Comparison of ENCODE assay signal across 19 cellular contexts in genomic region chr18:64164883-64165282, GRCh38. TPM values are rescaled to one million over a fixed set of nuclear protein-coding genes. Genes with fewer than 3 reads are reported as not detected.
DNase-seq lines count a peak whose midpoint lies in the region; ATAC-seq and TF ChIP-seq lines count a peak whose summit lies in the region.
"Had no signal": no experiment of that assay in that cellular context is flagged by ENCODE, and none has a peak within 500 bp of the region (broad histone marks: within the 10 kb centered on the region; RNA-seq: fewer than 3 reads in every experiment).

No MANE protein-coding gene starts in this region.

- peaks cover 51% of the 10 kb centered on the region for H3K4me1 ChIP-seq in GM23338 (ENCODE audit: insufficient read depth)
- H3K4me1 ChIP-seq in trophoblast cell (ENCODE audit: control insufficient read depth in 1 of 2, insufficient read depth in 2 of 2, low read length in 2 of 2): no peaks in the 10 kb centered on the region
- H3K4me1 ChIP-seq: BLaER1 had no signal

- no peaks in the 10 kb centered on the region for H3K27me3 ChIP-seq in GM23338 (ENCODE audit: insufficient read depth)
- H3K27me3 ChIP-seq in trophoblast cell (ENCODE audit: insufficient read depth, low read length): no peaks in the 10 kb centered on the region
- H3K27me3 ChIP-seq: BLaER1 had no signal

- H2AFZ ChIP-seq in GM23338: peak overlapping the region; percentile 61; the same call in 1 of the 2 replicates
- no peak overlapping the region for H2AFZ ChIP-seq in trophoblast cell (ENCODE audit: insufficient read depth, low read length, poor library complexity)

- peak in 1 of 2 experiments; percentile 71; a peak in 2 of 4 replicates for TF ChIP-seq CTCF in GM23338 (conservative IDR thresholded peaks at IDR 0.05; ENCODE audit: low read depth in 2 of 2)
- TF ChIP-seq CTCF in WTC11 (IDR thresholded peaks at IDR 0.05): no peak
- no peak for TF ChIP-seq CTCF in GM13977 (IDR thresholded peaks at IDR 0.05; ENCODE audit: extremely low read depth, insufficient read depth, missing control alignments)

- no peak overlapping the region for H2BK120ac ChIP-seq in trophoblast cell (ENCODE audit: insufficient read depth, low read length, poor library complexity)

- DNase-seq in GM23338 (ENCODE audit: low spot score) (peak; percentile 43), WTC11 (ENCODE audit: low spot score) (no peak), iPS-NIHi11 (ENCODE audit: low spot score) (peak; percentile 15), trophoblast cell (peak; percentile 37 to 56), GM13977 (ENCODE audit: low spot score) (no peak), immature natural killer cell (no peak), MV-4-11 (lab: John Stamatoyannopoulos, UW) (no peak)
- DNase-seq: 8988T; CD4-positive, alpha-beta memory T cell; DMS79 treated with DMSO at 0.1 percent for 48 hours; GF-D8; HCEC 1CT had no signal

- H3K9me3 ChIP-seq in trophoblast cell (ENCODE audit: insufficient read depth, low read depth, low read length): no peaks in the 10 kb centered on the region
- H3K9me3 ChIP-seq: BLaER1 had no signal

- H3K4me3 ChIP-seq in GM23338 (no peak overlapping the region), trophoblast cell (ENCODE audit: low read depth, low read length) (no peak overlapping the region)
- H3K4me3 ChIP-seq: BLaER1 had no signal

- H4K8ac ChIP-seq in trophoblast cell (ENCODE audit: low read depth, low read length): no peak overlapping the region

- H2BK5ac ChIP-seq in trophoblast cell (ENCODE audit: low read depth, low read length, poor library complexity): no peak overlapping the region

- no peak overlapping the region for H3K9ac ChIP-seq in trophoblast cell (ENCODE audit: low read length)
- H3K9ac ChIP-seq: BLaER1 had no signal

- no peak overlapping the region for H3K27ac ChIP-seq in GM23338 (ENCODE audit: low read depth)
- no peak overlapping the region for H3K27ac ChIP-seq in trophoblast cell (ENCODE audit: low read depth, low read length)
- H3K27ac ChIP-seq: BLaER1 had no signal

- H3K27ac Mint-ChIP-seq in GM23338 (no peak overlapping the region), WTC11 (no peak overlapping the region), immature natural killer cell (no peak overlapping the region)
- H3K27ac Mint-ChIP-seq: CD14-positive monocyte; CD4-positive, alpha-beta memory T cell; IgD-negative memory B cell had no signal

- ATAC-seq in GM23338: peak; percentile 70
- ATAC-seq in WTC11: peak; percentile 81
- ATAC-seq: HepG2 had no signal

- H3K79me2 ChIP-seq in GM23338 (replicated peaks; ENCODE audit: insufficient read depth): no peaks in the 10 kb centered on the region
- H3K79me2 ChIP-seq in trophoblast cell (ENCODE audit: control insufficient read depth, insufficient read depth, low read length, poor library complexity): no peaks in the 10 kb centered on the region

- WGBS in trophoblast cell (ENCODE audit: extremely low coverage, insufficient coverage, insufficient read length): no CpG with 5 or more reads among the region's 4 CpGs

- H3K4me2 ChIP-seq in GM23338: no peak overlapping the region
- no peak overlapping the region for H3K4me2 ChIP-seq in trophoblast cell (ENCODE audit: low read length)
- H3K4me2 ChIP-seq: BLaER1 had no signal

- H2BK12ac ChIP-seq in trophoblast cell (ENCODE audit: low read length): no peak overlapping the region

- CTCF ChIA-PET in WTC11 (lab: Charles Lee): interaction anchor here (0.9 to 1.9 kb wide), 4 partner anchors 38 to 127 kb away, joined by 3 to 11 read pairs (median 5); no protein-coding TSS in a partner anchor

- H3K4me1 Mint-ChIP-seq in GM23338 (peaks cover 41% of the 10 kb centered on the region), WTC11 (peaks cover 50% of the 10 kb centered on the region), immature natural killer cell (no peaks in the 10 kb centered on the region)
- H3K4me1 Mint-ChIP-seq: CD14-positive monocyte; CD4-positive, alpha-beta memory T cell; IgD-negative memory B cell had no signal

- no peak overlapping the region for H3K18ac ChIP-seq in trophoblast cell (ENCODE audit: low read length)

- in situ Hi-C loops in GM13977 (cut with MboI; ENCODE audit: low pct_unique_long_range_greater_than_20kb, low sequenced_read_pairs, unreplicated experiment): no loop called here

- no peak overlapping the region for H3K14ac ChIP-seq in trophoblast cell (ENCODE audit: low read length)

- H3K9me3 Mint-ChIP-seq in GM23338: no peaks in the 10 kb centered on the region
- H3K9me3 Mint-ChIP-seq in WTC11: peaks cover 4% of the 10 kb centered on the region
- H3K9me3 Mint-ChIP-seq in immature natural killer cell: peaks cover 0 to 5% (median 3%) of the 10 kb centered on the region in 6 donors
- H3K9me3 Mint-ChIP-seq: IgD-negative memory B cell had no signal

- no peaks in the 10 kb centered on the region for H3K79me1 ChIP-seq in trophoblast cell (ENCODE audit: low read length)

- H3K4ac ChIP-seq in trophoblast cell (ENCODE audit: low read depth, low read length): no peak overlapping the region

- no peak overlapping the region for H3K23ac ChIP-seq in trophoblast cell (ENCODE audit: low read length)

- no peaks in the 10 kb centered on the region for H4K20me1 ChIP-seq in GM23338 (replicated peaks; ENCODE audit: insufficient read depth)
- H4K20me1 ChIP-seq: BLaER1 had no signal

- no peaks in the 10 kb centered on the region for H3K27me3 Mint-ChIP-seq in GM23338 (ENCODE audit: insufficient read depth, low read depth, poor library complexity)
- no peaks in the 10 kb centered on the region for H3K27me3 Mint-ChIP-seq in WTC11 (ENCODE audit: low read depth)
- H3K27me3 Mint-ChIP-seq in immature natural killer cell (ENCODE audit: low read depth in 3 of 3): no peaks in the 10 kb centered on the region
- H3K27me3 Mint-ChIP-seq: IgD-negative memory B cell had no signal

- H3K36me3 Mint-ChIP-seq in GM23338 (ENCODE audit: low read depth) (no peaks in the 10 kb centered on the region), WTC11 (no peaks in the 10 kb centered on the region), immature natural killer cell (no peaks in the 10 kb centered on the region)
- H3K36me3 Mint-ChIP-seq: CD14-positive monocyte; CD4-positive, alpha-beta memory T cell; IgD-negative memory B cell had no signal

- H2AK5ac ChIP-seq in trophoblast cell (ENCODE audit: low read length): no peak overlapping the region

- no peak overlapping the region for H4K12ac ChIP-seq in trophoblast cell (ENCODE audit: low read depth, low read length)

- no peaks in the 10 kb centered on the region for H3F3A ChIP-seq in GM23338 (replicated peaks; ENCODE audit: low read depth)

- no peak overlapping the region for H4K91ac ChIP-seq in trophoblast cell (ENCODE audit: low read depth, low read length)

- POLR2A ChIA-PET in WTC11 (lab: Charles Lee): no interaction called here

- H3K4me3 Mint-ChIP-seq in GM23338: no peak overlapping the region
- H3K4me3 Mint-ChIP-seq in WTC11: no peak overlapping the region
- no peak overlapping the region for H3K4me3 Mint-ChIP-seq in immature natural killer cell
- H3K4me3 Mint-ChIP-seq: CD14-positive monocyte; CD4-positive, alpha-beta memory T cell; IgD-negative memory B cell had no signal

- H3K9me2 ChIP-seq in GM23338 (ENCODE audit: insufficient read depth): no peaks in the 10 kb centered on the region

- H3K36me3 ChIP-seq in GM23338 (ENCODE audit: insufficient read depth) (no peaks in the 10 kb centered on the region), trophoblast cell (ENCODE audit: control insufficient read depth in 1 of 2, insufficient read depth in 2 of 2, low read length in 2 of 2) (no peaks in the 10 kb centered on the region)
- H3K36me3 ChIP-seq: BLaER1 had no signal

TF ChIP-seq in GM23338, 12 proteins besides CTCF, POLR2A, EP300 and RAD21 (continues in another document):
- no peak for TF ChIP-seq ZNF331 (CRISPR knock-in tag; IDR thresholded peaks at IDR 0.05; ENCODE audit: low read depth)
- no peak for TF ChIP-seq JUNB (IDR thresholded peaks at IDR 0.05; ENCODE audit: unreplicated experiment)
- TF ChIP-seq ETS1 (IDR thresholded peaks at IDR 0.05): no peak
- no peak for TF ChIP-seq ZNF114 (CRISPR knock-in tag; IDR thresholded peaks at IDR 0.05)

TF ChIP-seq in WTC11, 78 proteins besides CTCF, POLR2A, EP300 and RAD21 (continues in another document):
- TF ChIP-seq ZNF512 (CRISPR knock-in tag; IDR thresholded peaks at IDR 0.05; ENCODE audit: borderline replicate concordance): no peak
- TF ChIP-seq SP1 (CRISPR knock-in tag; conservative IDR thresholded peaks at IDR 0.05): no peak
- no peak for TF ChIP-seq OVOL2 (CRISPR knock-in tag; IDR thresholded peaks at IDR 0.05; ENCODE audit: borderline replicate concordance)
- no peak for TF ChIP-seq IRF1 (CRISPR knock-in tag; IDR thresholded peaks at IDR 0.05)
- no peak for TF ChIP-seq PREB (CRISPR knock-in tag; IDR thresholded peaks at IDR 0.05; ENCODE audit: borderline replicate concordance)

RNA-seq across cellular contexts. Expression of gene LINC00305, which starts 16.0 kb away (rescaled TPM):
- total RNA-seq in GM23338 (2014; rRNA removed; shearing (Covaris generic)): not detected in 2 replicates
- polyA plus RNA-seq in GM23338 (2016; fragmentation: Nextera tagmentation; extraction: Ambion mirVana) (not detected in 2 replicates), immature natural killer cell (not detected)
- total RNA-seq in WTC11 (2021): not detected in 3 replicates
- not detected in 2 replicates for polyA plus RNA-seq in trophoblast cell (2013)
- total RNA-seq: A673; CD4-positive, alpha-beta memory T cell; H4; HepG2 had no signal
- polyA plus RNA-seq: AG04450; CD14-positive monocyte; CD4-positive, alpha-beta memory T cell; HepG2; IgD-negative memory B cell had no signal

Comparison
In these comparisons a context has a peak if more than half of its experiments do, and no peak if none do; other contexts are left out.
1. DNase-seq: peak in GM23338 (single experiment), iPS-NIHi11 (single experiment) and trophoblast cell (2 of 2); none in WTC11 (single experiment), GM13977 (single experiment), immature natural killer cell (0 of 3) and MV-4-11 (single experiment).